In the genomic region with DNA sequence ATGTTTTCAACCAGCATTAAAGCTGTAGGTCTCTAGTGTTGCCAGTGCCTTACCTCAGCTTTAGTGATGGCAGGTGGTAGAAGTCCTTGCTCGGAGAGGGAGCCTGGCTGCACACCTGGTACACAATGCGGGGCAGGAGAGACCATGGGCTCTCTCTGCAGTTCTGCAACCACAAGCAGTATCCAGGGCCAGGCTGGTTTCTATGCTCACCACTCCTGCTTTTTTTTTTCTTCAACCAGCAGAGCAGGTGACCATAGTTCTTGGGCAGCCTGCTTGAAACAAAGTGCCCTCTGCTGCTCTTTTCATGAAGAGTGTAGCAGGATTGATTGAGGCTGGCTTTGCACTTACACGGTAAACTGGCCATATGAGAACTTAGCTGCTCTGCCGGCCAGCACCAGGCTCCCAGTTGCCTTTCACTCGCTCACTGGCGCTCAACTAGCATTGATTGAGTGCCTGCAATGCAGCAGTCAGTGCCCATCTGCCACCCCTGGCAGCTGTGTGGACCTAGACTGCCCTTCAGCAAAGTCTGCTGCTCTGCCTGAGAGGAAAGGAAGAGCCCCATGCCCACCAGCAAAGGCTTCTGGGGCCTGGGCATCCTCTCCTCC, we compare ENCODE assay signal across 25 cellular contexts. TPM values are rescaled to one million over a fixed set of nuclear protein-coding genes. Genes with fewer than 3 reads are reported as not detected.
DNase-seq lines count a peak whose midpoint lies in the region; ATAC-seq, FAIRE-seq and TF ChIP-seq lines count a peak whose summit lies in the region.
"Had no signal": no experiment of that assay in that cellular context is flagged by ENCODE, and none has a peak within 500 bp of the region (broad histone marks: within the 10 kb centered on the region; RNA-seq: fewer than 3 reads in every experiment).

No MANE protein-coding gene starts in this region.

- ATAC-seq in HG02763 (IDR thresholded peaks at IDR 0.05; ENCODE audit: unreplicated experiment): no peak
- ATAC-seq: activated naive CD4-positive, alpha-beta T cell treated with anti-CD3 and anti-CD28 coated beads, Interleukin-2, amount 50 U/mL, for 72 hours; activated T-cell treated with anti-CD3 and anti-CD28 coated beads, Interleukin-2, amount 50 U/mL, for 72 hours; left cardiac atrium had no signal

- H3K27ac ChIP-seq in prostate gland: no peak overlapping the region
- no peak overlapping the region for H3K27ac ChIP-seq in small intestine (ENCODE audit: low read depth in 1 of 2, low read length in 1 of 2)
- H3K27ac ChIP-seq: ascending aorta, dorsolateral prefrontal cortex had no signal

- no peaks in the 10 kb centered on the region for H3K36me3 Mint-ChIP-seq in glutamatergic neuron (ENCODE audit: unreplicated experiment)

- peaks cover 14% of the 10 kb centered on the region for H3K4me1 Mint-ChIP-seq in glutamatergic neuron (ENCODE audit: low read depth, unreplicated experiment)

- peaks cover 1% of the 10 kb centered on the region for H3K9me3 Mint-ChIP-seq in glutamatergic neuron (ENCODE audit: unreplicated experiment)
- H3K9me3 Mint-ChIP-seq: activated naive CD4-positive, alpha-beta T cell treated with anti-CD3 and anti-CD28 coated beads, Interleukin-2, amount 50 U/mL, for 72 hours; activated T-cell treated with anti-CD3 and anti-CD28 coated beads, Interleukin-2, amount 50 U/mL, for 72 hours; CD8-positive, alpha-beta memory T cell; central memory CD8-positive, alpha-beta T cell; type B pancreatic cell had no signal

- TF ChIP-seq CTCF in glutamatergic neuron (IDR thresholded peaks at IDR 0.05; ENCODE audit: partially characterized antibody, unreplicated experiment) (no peak), prostate gland (IDR thresholded peaks at IDR 0.05) (no peak)

- 80% methylated on average over 6 of the region's 6 CpGs for WGBS in prostate gland
- 77 to 84% (median 80%) methylated on average over 6 of the region's 6 CpGs for WGBS in small intestine, 3 donors

- no peaks in the 10 kb centered on the region for H3K9me3 ChIP-seq in prostate gland
- H3K9me3 ChIP-seq in small intestine (ENCODE audit: control insufficient read depth, low read depth): no peaks in the 10 kb centered on the region
- H3K9me3 ChIP-seq: ascending aorta had no signal

- peak overlapping the region; percentile 91 for H3K27ac Mint-ChIP-seq in glutamatergic neuron (ENCODE audit: unreplicated experiment)
- H3K27ac Mint-ChIP-seq: activated naive CD4-positive, alpha-beta T cell treated with anti-CD3 and anti-CD28 coated beads, Interleukin-2, amount 50 U/mL, for 72 hours; activated T-cell treated with anti-CD3 and anti-CD28 coated beads, Interleukin-2, amount 50 U/mL, for 72 hours; type B pancreatic cell had no signal

- no peak for TF ChIP-seq POLR2A in prostate gland (IDR thresholded peaks at IDR 0.05)

- H3K4me1 ChIP-seq in prostate gland (replicated peaks) (no peaks in the 10 kb centered on the region), small intestine (ENCODE audit: control insufficient read depth in 2 of 2, insufficient read depth in 1 of 2, low read depth in 1 of 2, low read length in 1 of 2) (no peaks in the 10 kb centered on the region)

- H3K27me3 Mint-ChIP-seq in glutamatergic neuron (ENCODE audit: unreplicated experiment): peaks cover 7% of the 10 kb centered on the region
- H3K27me3 Mint-ChIP-seq: CD8-positive, alpha-beta memory T cell; central memory CD8-positive, alpha-beta T cell; type B pancreatic cell had no signal

- H3K4me3 ChIP-seq in prostate gland (no peak overlapping the region), small intestine (ENCODE audit: low read depth in 1 of 2, low read length in 2 of 2) (no peak overlapping the region)
- H3K4me3 ChIP-seq: ascending aorta, dorsolateral prefrontal cortex had no signal

- DNase-seq in DMS 273 treated with DMSO at 0.1 percent for 48 hours (lab: John Stamatoyannopoulos, UW): peak; percentile 22
- DNase-seq in DMS79 treated with DMSO at 0.1 percent for 48 hours (lab: John Stamatoyannopoulos, UW): peak; percentile 93
- peak; percentile 81 for DNase-seq in NCI-H2107 treated with DMSO at 0.1 percent for 48 hours (lab: John Stamatoyannopoulos, UW; ENCODE audit: unreplicated experiment)
- DNase-seq in glutamatergic neuron: peak; percentile 74
- no peak for DNase-seq in activated CD8-positive, alpha-beta memory T cell treated with anti-CD3 and anti-CD28 coated beads, Interleukin-2, amount 50 U/mL, for 48 hours
- DNase-seq in prostate gland (ENCODE audit: low spot score): no peak
- no peak for DNase-seq in small intestine
- DNase-seq: activated CD4-positive, alpha-beta T cell treated with anti-CD3 and anti-CD28 coated beads for 1 hour; activated T-cell treated with anti-CD3 and anti-CD28 coated beads, Interleukin-2, amount 50 U/mL, for 72 hours; CD8-positive, alpha-beta memory T cell; dorsolateral prefrontal cortex; EL; head of caudate nucleus; Karpas-422; left cardiac atrium; mesenchymal stem cell; NCI-H1048; occipital lobe; stimulated activated CD8-positive, alpha-beta memory T cell treated with anti-CD3 and anti-CD28 coated beads, Interleukin-4, amount 100 ng/mL, for 48 hours had no signal

- no peak overlapping the region for H3K4me3 Mint-ChIP-seq in glutamatergic neuron (ENCODE audit: unreplicated experiment)
- H3K4me3 Mint-ChIP-seq: activated T-cell treated with anti-CD3 and anti-CD28 coated beads, Interleukin-2, amount 50 U/mL, for 72 hours; CD8-positive, alpha-beta memory T cell; central memory CD8-positive, alpha-beta T cell; type B pancreatic cell had no signal

- no peaks in the 10 kb centered on the region for H3K27me3 ChIP-seq in prostate gland (replicated peaks; ENCODE audit: insufficient read depth)
- no peaks in the 10 kb centered on the region for H3K27me3 ChIP-seq in small intestine (ENCODE audit: control insufficient read depth in 2 of 2, insufficient read depth in 2 of 2, low read length in 2 of 2)
- H3K27me3 ChIP-seq: ascending aorta, dorsolateral prefrontal cortex had no signal

- intact Hi-C loops in prostate gland (cut with DNase I): no loop called here

- H3K36me3 ChIP-seq in prostate gland (no peaks in the 10 kb centered on the region), small intestine (ENCODE audit: control insufficient read depth in 2 of 2, insufficient read depth in 2 of 2, low read length in 2 of 2) (peaks cover 0 to 6% of the 10 kb centered on the region in 2 donors)

- FAIRE-seq in small intestine (lab: Jason Lieb, UNC): no peak
- FAIRE-seq: endothelial cell of umbilical vein had no signal

RNA-seq across cellular contexts. Expression of a gene that starts 4.4 kb away (rescaled TPM):
- total RNA-seq in glutamatergic neuron (ENCODE audit: unreplicated experiment) (29.5 TPM), prostate gland (10 to 100 TPM; 23.0 to 56.3 TPM)
- polyA plus RNA-seq in small intestine: 1 to 10 TPM; 6.0 to 7.7 (median 6.5) TPM

RNA-seq across cellular contexts. Expression of a gene that starts 28.5 kb away (rescaled TPM):
- total RNA-seq in glutamatergic neuron (ENCODE audit: unreplicated experiment): 108 TPM
- total RNA-seq in prostate gland: 10 to 100 TPM; 30.6 to 62.9 TPM
- 10 to 100 TPM; 38.0 to 60.0 (median 39.4) TPM for polyA plus RNA-seq in small intestine

Comparison
In these comparisons a context has a peak if more than half of its experiments do, and no peak if none do; other contexts are left out.
1. DNase-seq: peak in DMS 273 treated with DMSO at 0.1 percent for 48 hours (single experiment), DMS79 treated with DMSO at 0.1 percent for 48 hours (single experiment), NCI-H2107 treated with DMSO at 0.1 percent for 48 hours (single experiment) and glutamatergic neuron (single experiment); none in activated CD8-positive, alpha-beta memory T cell treated with anti-CD3 and anti-CD28 coated beads, Interleukin-2, amount 50 U/mL, for 48 hours (single experiment), prostate gland (single experiment) and small intestine (single experiment).